In genomic region chr11:94787798-94788197, GRCh38 we compare ENCODE assay signal across 20 cellular contexts. TPM values are rescaled to one million over a fixed set of nuclear protein-coding genes. Genes with fewer than 3 reads are reported as not detected.
DNase-seq lines count a peak whose midpoint lies in the region; ATAC-seq, FAIRE-seq and TF ChIP-seq lines count a peak whose summit lies in the region.
"Had no signal": no experiment of that assay in that cellular context is flagged by ENCODE, and none has a peak within 500 bp of the region (broad histone marks: within the 10 kb centered on the region; RNA-seq: fewer than 3 reads in every experiment).

No MANE protein-coding gene starts in this region.

- H3K9me2 ChIP-seq in PC-3 (replicated peaks; ENCODE audit: low read length): no peaks in the 10 kb centered on the region

- CTCF ChIA-PET in PC-3 (lab: Charles Lee): interaction anchor here (0.6 to 1.6 kb wide), 3 partner anchors 58 to 164 kb away, joined by 3 to 8 read pairs (median 4); no protein-coding TSS in a partner anchor

- H3K9me3 ChIP-seq in PC-3 (ENCODE audit: low read length) (no peaks in the 10 kb centered on the region), keratinocyte (ENCODE audit: control insufficient read depth, low read depth, low read length) (no peaks in the 10 kb centered on the region), smooth muscle cell (replicated peaks; ENCODE audit: low read depth) (no peaks in the 10 kb centered on the region), left lung (no peaks in the 10 kb centered on the region)

- H3K9ac ChIP-seq in PC-3 (ENCODE audit: low read length): peak overlapping the region; percentile 53
- H3K9ac ChIP-seq in keratinocyte (ENCODE audit: control insufficient read depth, extremely low read depth, insufficient read depth, low read length): no peak overlapping the region
- no peak overlapping the region for H3K9ac ChIP-seq in smooth muscle cell (ENCODE audit: low read depth)

- H3K4me3 ChIP-seq in PC-3 (ENCODE audit: low read length) (peak overlapping the region; percentile 31), keratinocyte (ENCODE audit: control insufficient read depth in 2 of 3, extremely low read depth in 1 of 3, insufficient read depth in 2 of 3, low read depth in 1 of 3, low read length in 3 of 3) (no peak overlapping the region), smooth muscle cell (no peak overlapping the region), left lung (no peak overlapping the region)

- H3K36me3 ChIP-seq in PC-3 (ENCODE audit: low read depth, low read length) (no peaks in the 10 kb centered on the region), keratinocyte (ENCODE audit: control insufficient read depth in 2 of 2, extremely low read depth in 1 of 2, insufficient read depth in 2 of 2, low read length in 2 of 2) (peaks cover 4 to 22% of the 10 kb centered on the region in 2 experiments), smooth muscle cell (ENCODE audit: low read depth) (no peaks in the 10 kb centered on the region), left lung (no peaks in the 10 kb centered on the region)

- no TSS peak for BruUV-seq in PC-3 (replicated peaks; lab: Mats Ljungman, UMichigan)

- H3K79me2 ChIP-seq in PC-3 (ENCODE audit: low read length) (peaks cover 91% of the 10 kb centered on the region), keratinocyte (ENCODE audit: control insufficient read depth, insufficient read depth, low read length) (peaks cover 95% of the 10 kb centered on the region), smooth muscle cell (ENCODE audit: low read depth) (peaks cover 99% of the 10 kb centered on the region)

- dilution Hi-C loops in keratinocyte (cut with MboI; ENCODE audit: extremely low pct_ligation_motif_present, low sequenced_read_pairs): no loop called here

- intact Hi-C loops in PC-3 (cut with micrococcal nuclease): loop anchor here (1.0 to 2.0 kb wide), 4 partner anchors 19 to 181 kb away; partner anchors contain the start of gene AMOTL1
- intact Hi-C loops in left lung (cut with DNase I): no loop called here

- H3K9me1 ChIP-seq in keratinocyte (ENCODE audit: control insufficient read depth, extremely low read depth, insufficient read depth, low read length): peaks cover 3% of the 10 kb centered on the region

- H3K27ac ChIP-seq in PC-3 (ENCODE audit: low read length) (peak overlapping the region; percentile 95), keratinocyte (ENCODE audit: control insufficient read depth, insufficient read depth, low read length) (peak overlapping the region; percentile 46), smooth muscle cell (ENCODE audit: low read depth) (peak overlapping the region; percentile 36), left lung (no peak overlapping the region)

- peak; percentile 14 for DNase-seq in NCI-H2171 treated with DMSO at 0.1 percent for 48 hours (lab: John Stamatoyannopoulos, UW)
- no peak for DNase-seq in NCI-H2171 (lab: John Stamatoyannopoulos, UW)
- DNase-seq in PC-3: peak; percentile 51
- DNase-seq in keratinocyte (ENCODE audit: low read depth, low spot score): no peak
- DNase-seq in smooth muscle cell (lab: John Stamatoyannopoulos, UW; ENCODE audit: unreplicated experiment): no peak
- no peak for DNase-seq in left lung
- no peak for DNase-seq in H54 (ENCODE audit: insufficient read length, low spot score)
- DNase-seq: activated naive CD8-positive, alpha-beta T cell treated with anti-CD3 and anti-CD28 coated beads, Interleukin-2, amount 50 U/mL, for 24 hours; DMS 273 treated with DMSO at 0.1 percent for 48 hours; naive B cell; NCI-H1694 treated with DMSO at 0.1 percent for 48 hours; NCI-H82; posterior cingulate gyrus; stimulated activated CD4-positive, alpha-beta T cell treated with anti-CD3 and anti-CD28 coated beads, Interleukin-12 subunit alpha, Interleukin-12 subunit beta, amount 100 ng/mL, for 4 hours; T1000 had no signal

- no peak overlapping the region for H2AFZ ChIP-seq in PC-3 (ENCODE audit: low read length)
- H2AFZ ChIP-seq in keratinocyte (ENCODE audit: control insufficient read depth, low read length): no peak overlapping the region
- H2AFZ ChIP-seq in smooth muscle cell (ENCODE audit: low read depth): no peak overlapping the region

- H4K20me1 ChIP-seq in PC-3 (ENCODE audit: low read length) (peaks cover 10% of the 10 kb centered on the region; the same call in 1 of the 2 replicates), keratinocyte (ENCODE audit: control insufficient read depth, extremely low read depth, insufficient read depth, low read length) (peaks cover 44% of the 10 kb centered on the region), smooth muscle cell (ENCODE audit: low read depth) (peaks cover 98% of the 10 kb centered on the region)

- TF ChIP-seq POLR2A in H54 (IDR thresholded peaks at IDR 0.05; ENCODE audit: low read depth, low read length): no peak

- FAIRE-seq in keratinocyte (lab: Jason Lieb, UNC): peak; percentile 44
- FAIRE-seq in H54 (lab: Jason Lieb, UNC): no peak
- FAIRE-seq: endothelial cell of umbilical vein, RCC 7860 had no signal

- WGBS in smooth muscle cell (ENCODE audit: low lambda C conversion rate): 93% methylated on average over 5 of the region's 5 CpGs

- no peak for TF ChIP-seq CTCF in PC-3 (conservative IDR thresholded peaks at IDR 0.05; ENCODE audit: low read depth, low read length)
- no peak for TF ChIP-seq CTCF in keratinocyte (optimal IDR thresholded peaks at IDR 0.05 in 1 of 3, IDR thresholded peaks at IDR 0.05 in 1 of 3, conservative IDR thresholded peaks at IDR 0.05 in 1 of 3; ENCODE audit: extremely low read depth in 1 of 3, insufficient read depth in 2 of 3, low read length in 3 of 3)
- TF ChIP-seq CTCF in smooth muscle cell (IDR thresholded peaks at IDR 0.05; ENCODE audit: borderline replicate concordance, insufficient read depth, poor library complexity, severe bottlenecking): no peak
- TF ChIP-seq CTCF in left lung (IDR thresholded peaks at IDR 0.05): no peak

- peak overlapping the region; percentile 81 for H3K4me2 ChIP-seq in PC-3 (ENCODE audit: low read length)
- peak overlapping the region; percentile 17 for H3K4me2 ChIP-seq in keratinocyte (ENCODE audit: control insufficient read depth, extremely low read depth, insufficient read depth, low read depth, low read length)
- peak overlapping the region; percentile 40 for H3K4me2 ChIP-seq in smooth muscle cell

- POLR2A ChIA-PET in PC-3 (lab: Charles Lee; ENCODE audit: unreplicated experiment): interaction anchor here (0.7 kb wide), 1 partner anchor 52 kb away, joined by 3 read pairs; no protein-coding TSS in a partner anchor

- ATAC-seq in PC-3: peak; percentile 6; the same call in 1 of the 2 replicates
- ATAC-seq in left lung: no peak
- no peak for ATAC-seq in GM19328 (IDR thresholded peaks at IDR 0.05; ENCODE audit: unreplicated experiment)
- ATAC-seq: activated CD4-positive, CD25-positive, alpha-beta regulatory T cell treated with anti-CD3 and anti-CD28 coated beads, Interleukin-2, amount 50 U/mL, for 24 hours; activated naive CD8-positive, alpha-beta T cell treated with anti-CD3 and anti-CD28 coated beads, Interleukin-2, amount 50 U/mL, for 24 hours; stimulated activated effector memory CD8-positive, alpha-beta T cell treated with anti-CD3 and anti-CD28 coated beads, Interleukin-12 subunit alpha, Interleukin-12 subunit beta, amount 100 ng/mL, for 72 hours had no signal

- H3F3A ChIP-seq in PC-3 (ENCODE audit: low read length, unreplicated experiment): peaks cover 3% of the 10 kb centered on the region
- H3F3A ChIP-seq in smooth muscle cell (ENCODE audit: low read depth): peaks cover 13% of the 10 kb centered on the region

- peaks cover 54% of the 10 kb centered on the region for H3K4me1 ChIP-seq in PC-3 (ENCODE audit: insufficient read depth, low read length)
- H3K4me1 ChIP-seq in keratinocyte (ENCODE audit: control insufficient read depth, extremely low read depth, insufficient read depth, low read length): peaks cover 45% of the 10 kb centered on the region
- peaks cover 15% of the 10 kb centered on the region for H3K4me1 ChIP-seq in smooth muscle cell (ENCODE audit: low read depth)
- peaks cover 27 to 41% of the 10 kb centered on the region in 2 donors for H3K4me1 ChIP-seq in left lung

- no peaks in the 10 kb centered on the region for H3K27me3 ChIP-seq in PC-3 (ENCODE audit: low read length)
- no peaks in the 10 kb centered on the region for H3K27me3 ChIP-seq in keratinocyte (ENCODE audit: control insufficient read depth, extremely low read depth, insufficient read depth, low read length)
- no peaks in the 10 kb centered on the region for H3K27me3 ChIP-seq in smooth muscle cell (ENCODE audit: low read depth)
- H3K27me3 ChIP-seq in left lung: no peaks in the 10 kb centered on the region

RNA-seq across cellular contexts. Expression of gene AMOTL1, which starts 19.6 kb away (rescaled TPM):
- 32.6 and 37.9 TPM in 2 replicates for total RNA-seq in PC-3 (2014; rRNA removed)
- polyA plus RNA-seq in keratinocyte: 62.4 to 110 TPM (median 86.5 TPM) in 3 replicates
- 28.9 TPM for polyA plus RNA-seq in keratinocyte (2011; ENCODE audit: low read depth)
- polyA plus RNA-seq in keratinocyte (2011; cell fraction: cytosol; rRNA removed): 58.9 and 89.6 TPM in 2 replicates
- 149 and 163 TPM in 2 replicates for polyA plus RNA-seq in keratinocyte (2011; cell fraction: nucleus; rRNA removed)
- 31.6 and 98.4 TPM in 2 replicates for polyA plus RNA-seq in keratinocyte (2012; ENCODE audit: low replicate concordance)
- polyA minus RNA-seq in keratinocyte: 140 to 193 TPM (median 155 TPM) in 3 replicates
- 103 TPM for polyA minus RNA-seq in keratinocyte (2011; cell fraction: cytosol; rRNA and poly(A)+ RNA removed)
- polyA minus RNA-seq in keratinocyte (2011; cell fraction: nucleus; rRNA and poly(A)+ RNA removed): 195 and 328 TPM in 2 replicates
- total RNA-seq in smooth muscle cell: 61.0 and 63.5 TPM in 2 replicates
- polyA plus RNA-seq in smooth muscle cell: 23.4 and 23.8 TPM in 2 replicates
- 10 to 100 TPM; 42.7 to 52.0 TPM for total RNA-seq in left lung

Comparison
In these comparisons a context has a peak if more than half of its experiments do, and no peak if none do; other contexts are left out.
1. DNase-seq: peak in NCI-H2171 treated with DMSO at 0.1 percent for 48 hours (single experiment) and PC-3 (single experiment); none in NCI-H2171 (single experiment), keratinocyte (single experiment), smooth muscle cell (single experiment), left lung (0 of 2) and H54 (single experiment).
2. H3K27ac ChIP-seq: peak in PC-3 (single experiment), keratinocyte (single experiment) and smooth muscle cell (single experiment); none in left lung (0 of 2).
3. H3K4me2 ChIP-seq: peak in every context shown above with its lines; median percentile 81 in PC-3; 40 in smooth muscle cell; 17 in keratinocyte.